In genomic region chr9:81814794-81815464, GRCh38 we compare ENCODE assay signal across 8 cellular contexts.
DNase-seq lines count a peak whose midpoint lies in the region; ATAC-seq and TF ChIP-seq lines count a peak whose summit lies in the region.

No MANE protein-coding gene starts in this region.

- H3K4me1 ChIP-seq in right lobe of liver (peaks cover 0 to 37% (median 14%) of the 10 kb centered on the region in 4 donors), Peyer's patch (peaks cover 0 to 9% (median 0%) of the 10 kb centered on the region in 4 donors)

- H3K27ac ChIP-seq in right lobe of liver: peak overlapping the region in 2 of 3 donors; percentile 66 to 71
- H3K27ac ChIP-seq in Peyer's patch: peak overlapping the region in 2 of 4 donors; percentile 46 to 49

- H3K36me3 ChIP-seq in right lobe of liver: no peaks in the 10 kb centered on the region
- H3K36me3 ChIP-seq in Peyer's patch: no peaks in the 10 kb centered on the region

- H3K27me3 ChIP-seq in right lobe of liver: no peaks in the 10 kb centered on the region
- no peaks in the 10 kb centered on the region for H3K27me3 ChIP-seq in Peyer's patch

- in situ Hi-C loops in GM13976 (cut with MboI; ENCODE audit: low sequenced_read_pairs, unreplicated experiment): no loop called here

- DNase-seq in NCI-H82 (lab: John Stamatoyannopoulos, UW) (peak; percentile 80), right lobe of liver (no peak), COLO668 (lab: John Stamatoyannopoulos, UW; ENCODE audit: unreplicated experiment) (no peak), GM13976 (ENCODE audit: low spot score) (no peak), medulla oblongata (ENCODE audit: extremely low spot score) (no peak), Peyer's patch (no peak)

- H3K4me3 ChIP-seq in right lobe of liver: no peak overlapping the region
- H3K4me3 ChIP-seq in Peyer's patch: no peak overlapping the region

- ATAC-seq in GM18520 (IDR thresholded peaks at IDR 0.05; ENCODE audit: unreplicated experiment) (peak; percentile 97), HG02763 (IDR thresholded peaks at IDR 0.05; ENCODE audit: unreplicated experiment) (peak; percentile 78), right lobe of liver (peak; percentile 11 to 44 (median 24))

- 2% methylated on average over 3 of the region's 3 CpGs for WGBS in right lobe of liver (ENCODE audit: insufficient coverage, low coverage, low lambda C conversion rate, missing lambda C conversion rate)

- TF ChIP-seq POLR2A in right lobe of liver (IDR thresholded peaks at IDR 0.05) (no peak), Peyer's patch (IDR thresholded peaks at IDR 0.05) (no peak)

- intact Hi-C loops in right lobe of liver (cut with DNase I): no loop called here

- TF ChIP-seq CTCF in right lobe of liver (IDR thresholded peaks at IDR 0.05) (no peak), GM13976 (IDR thresholded peaks at IDR 0.05; ENCODE audit: borderline replicate concordance, control extremely low read depth, extremely low read depth, insufficient read depth, missing control alignments) (no peak), Peyer's patch (IDR thresholded peaks at IDR 0.05) (no peak)

- no peaks in the 10 kb centered on the region for H3K9me3 ChIP-seq in right lobe of liver
- H3K9me3 ChIP-seq in Peyer's patch: no peaks in the 10 kb centered on the region

Comparison
In these comparisons a context has a peak if more than half of its experiments do, and no peak if none do; other contexts are left out.
1. ATAC-seq: peak in every context shown above with its lines; median percentile 97 in GM18520; 78 in HG02763; 24 in right lobe of liver.